Comparison of ENCODE assay signal across 1 cellular context in genomic region chr3:148512648-148513047, GRCh38.
TF ChIP-seq lines count a peak whose summit lies in the region.

No MANE protein-coding gene starts in this region.

TF ChIP-seq in HepG2, 621 proteins besides CTCF, POLR2A, EP300 and RAD21 (continued from another document):
- no peak for TF ChIP-seq ZNF280B (CRISPR knock-in tag; IDR thresholded peaks at IDR 0.05; ENCODE audit: borderline replicate concordance)
- TF ChIP-seq AKAP8 (CRISPR knock-in tag; IDR thresholded peaks at IDR 0.05), result no peak
- no peak for TF ChIP-seq MEIS1 (CRISPR knock-in tag; IDR thresholded peaks at IDR 0.05; ENCODE audit: borderline replicate concordance)
